18 cellular contexts compared by ENCODE assay signal in genomic region chr7:126569402-126569801, GRCh38.
DNase-seq lines count a peak whose midpoint lies in the region; ATAC-seq, FAIRE-seq and TF ChIP-seq lines count a peak whose summit lies in the region.
"Had no signal": no experiment of that assay in that cellular context is flagged by ENCODE, and none has a peak within 500 bp of the region (broad histone marks: within the 10 kb centered on the region; RNA-seq: fewer than 3 reads in every experiment).

No MANE protein-coding gene starts in this region.

- dilution Hi-C loops in keratinocyte (cut with MboI; ENCODE audit: extremely low pct_ligation_motif_present, low sequenced_read_pairs) = no loop called here

- H3K9ac ChIP-seq in keratinocyte (ENCODE audit: control insufficient read depth, extremely low read depth, insufficient read depth, low read length) = no peak overlapping the region

- no peak for TF ChIP-seq CTCF in keratinocyte (optimal IDR thresholded peaks at IDR 0.05 in 1 of 3, IDR thresholded peaks at IDR 0.05 in 1 of 3, conservative IDR thresholded peaks at IDR 0.05 in 1 of 3; ENCODE audit: extremely low read depth in 1 of 3, insufficient read depth in 2 of 3, low read length in 3 of 3)

- peaks cover 6% of the 10 kb centered on the region for H3K4me1 ChIP-seq in keratinocyte (ENCODE audit: control insufficient read depth, extremely low read depth, insufficient read depth, low read length)
- H3K4me1 ChIP-seq: Caco-2, heart right ventricle had no signal

- peak; percentile 39 for FAIRE-seq in keratinocyte (lab: Jason Lieb, UNC)
- FAIRE-seq: A549, endothelial cell of umbilical vein had no signal

- DNase-seq in NCI-H2081 (lab: John Stamatoyannopoulos, UW) (peak; percentile 19 to 63), NCI-H2081 treated with DMSO at 0.1 percent for 48 hours (lab: John Stamatoyannopoulos, UW) (no peak), KBM-7 (peak; percentile 14), keratinocyte (ENCODE audit: low read depth, low spot score) (no peak), SIG-M5 (lab: John Stamatoyannopoulos, UW) (no peak), middle frontal gyrus (ENCODE audit: extremely low spot score, low spot score) (no peak)
- no peak for DNase-seq in stimulated activated CD4-positive, alpha-beta T cell treated with anti-CD3 and anti-CD28 coated beads, Interleukin-4, amount 100 ng/mL, for 4 hours
- DNase-seq: activated CD8-positive, alpha-beta memory T cell treated with anti-CD3 and anti-CD28 coated beads, Interleukin-2, amount 50 U/mL, for 48 hours; Caco-2; heart right ventricle; left cardiac atrium; naive thymus-derived CD4-positive, alpha-beta T cell; stimulated activated CD8-positive, alpha-beta memory T cell treated with anti-CD3 and anti-CD28 coated beads, Interleukin-4, amount 100 ng/mL, for 48 hours; SW 1271; thyroid gland had no signal

- H3K36me3 ChIP-seq in keratinocyte (ENCODE audit: control insufficient read depth in 2 of 2, extremely low read depth in 1 of 2, insufficient read depth in 2 of 2, low read length in 2 of 2) = no peaks in the 10 kb centered on the region
- H3K36me3 ChIP-seq: heart right ventricle, thyroid gland had no signal

- H3K9me3 ChIP-seq in keratinocyte (ENCODE audit: control insufficient read depth, low read depth, low read length) = no peaks in the 10 kb centered on the region
- H3K9me3 ChIP-seq: A549, Caco-2, thyroid gland had no signal

- H3K4me3 ChIP-seq in keratinocyte (ENCODE audit: control insufficient read depth in 2 of 3, extremely low read depth in 1 of 3, insufficient read depth in 2 of 3, low read depth in 1 of 3, low read length in 3 of 3) = no peak overlapping the region
- H3K4me3 ChIP-seq: A549, heart right ventricle, thyroid gland had no signal

- no peaks in the 10 kb centered on the region for H3K79me2 ChIP-seq in keratinocyte (ENCODE audit: control insufficient read depth, insufficient read depth, low read length)

- no peaks in the 10 kb centered on the region for H3K9me1 ChIP-seq in keratinocyte (ENCODE audit: control insufficient read depth, extremely low read depth, insufficient read depth, low read length)

- no peak overlapping the region for H2AFZ ChIP-seq in keratinocyte (ENCODE audit: control insufficient read depth, low read length)

- in situ Hi-C loops in KBM-7 (cut with MboI; ENCODE audit: low pct_unique_long_range_greater_than_20kb, low sequenced_read_pairs) = no loop called here

- H3K27me3 ChIP-seq in keratinocyte (ENCODE audit: control insufficient read depth, extremely low read depth, insufficient read depth, low read length) = no peaks in the 10 kb centered on the region
- H3K27me3 ChIP-seq: heart right ventricle, thyroid gland had no signal

- H4K20me1 ChIP-seq in keratinocyte (ENCODE audit: control insufficient read depth, extremely low read depth, insufficient read depth, low read length) = no peaks in the 10 kb centered on the region

- no peak overlapping the region for H3K27ac ChIP-seq in keratinocyte (ENCODE audit: control insufficient read depth, insufficient read depth, low read length)
- H3K27ac ChIP-seq: A549, heart right ventricle had no signal

- ATAC-seq in GM19395 (IDR thresholded peaks at IDR 0.05; ENCODE audit: unreplicated experiment) = peak; percentile 89
- ATAC-seq: A549; heart right ventricle; left cardiac atrium; naive thymus-derived CD4-positive, alpha-beta T cell had no signal

- H3K4me2 ChIP-seq in keratinocyte (ENCODE audit: control insufficient read depth, extremely low read depth, insufficient read depth, low read depth, low read length) = no peak overlapping the region
- H3K4me2 ChIP-seq: A549 had no signal

Comparison
In these comparisons a context has a peak if more than half of its experiments do, and no peak if none do; other contexts are left out.
1. DNase-seq: peak in NCI-H2081 (2 of 2) and KBM-7 (single experiment); none in NCI-H2081 treated with DMSO at 0.1 percent for 48 hours (single experiment), keratinocyte (single experiment), stimulated activated CD4-positive, alpha-beta T cell treated with anti-CD3 and anti-CD28 coated beads, Interleukin-4, amount 100 ng/mL, for 4 hours (0 of 2), SIG-M5 (single experiment) and middle frontal gyrus (single experiment).